In genomic region chr2:42169100-42169868, GRCh38 we compare ENCODE assay signal across 8 cellular contexts. TPM values are rescaled to one million over a fixed set of nuclear protein-coding genes. Genes with fewer than 3 reads are reported as not detected.
DNase-seq lines count a peak whose midpoint lies in the region; ATAC-seq and TF ChIP-seq lines count a peak whose summit lies in the region.

EML4 (plus strand) TSS chr2:42169353; CDS start chr2:42169612, 259 bp downstream.

- H4K20me1 ChIP-seq in OCI-LY1 (ENCODE audit: insufficient read depth, low read length) = no peaks in the 10 kb centered on the region; the same call in 1 of the 2 replicates

- TF ChIP-seq CTCF in OCI-LY1 (IDR thresholded peaks at IDR 0.05; ENCODE audit: low read length) = no peak

- ATAC-seq in GM21423 (IDR thresholded peaks at IDR 0.05; ENCODE audit: unreplicated experiment) = peak; percentile 85

- no peaks in the 10 kb centered on the region for H3F3A ChIP-seq in OCI-LY1 (ENCODE audit: insufficient read depth, low read length)

- no peaks in the 10 kb centered on the region for H3K9me2 ChIP-seq in OCI-LY1 (ENCODE audit: low read depth, low read length)

- H3K9ac ChIP-seq in HUES6 (ENCODE audit: low read length) = peak within 1 kb of the TSS; percentile 85
- H3K9ac ChIP-seq in OCI-LY1 (ENCODE audit: low read length) = peak within 1 kb of the TSS; percentile 82

- H3K4me3 ChIP-seq in HUES6 (ENCODE audit: low read depth, low read length) = peak within 1 kb of the TSS; percentile 94
- H3K4me3 ChIP-seq in OCI-LY1 (ENCODE audit: low read depth, low read length, poor library complexity, severe bottlenecking) = peak within 1 kb of the TSS; percentile 88

- in situ Hi-C loops in Caki2 (cut with HindIII; ENCODE audit: low pct_unique_long_range_greater_than_20kb, low sequenced_read_pairs) = no loop called here

- H3K27me3 ChIP-seq in HUES6 (ENCODE audit: control insufficient read depth, insufficient read depth, low read length) = no peaks in the 10 kb centered on the region
- H3K27me3 ChIP-seq in OCI-LY1 (ENCODE audit: insufficient read depth, low read length) = no peaks in the 10 kb centered on the region

- DNase-seq in Caki2 (ENCODE audit: low read depth) (peak; percentile 77), epidermal melanocyte (ENCODE audit: insufficient read length, low spot score) (peak; percentile 59), middle frontal gyrus (ENCODE audit: extremely low spot score, low spot score) (peak; percentile 81)
- peak; percentile 99 for DNase-seq in activated CD8-positive, alpha-beta memory T cell treated with anti-CD3 and anti-CD28 coated beads, Interleukin-2, amount 50 U/mL, for 48 hours
- DNase-seq in stimulated activated CD8-positive, alpha-beta memory T cell treated with anti-CD3 and anti-CD28 coated beads, Interleukin-2, amount 100 ng/mL, for 1 hour (ENCODE audit: low read depth in 2 of 2) = peak; percentile 86 to 87

- H3K27ac ChIP-seq in HUES6 (ENCODE audit: low read depth, low read length) = peak within 1 kb of the TSS; percentile 59; the same call in 1 of the 2 replicates
- no peak within 1 kb of the TSS for H3K27ac ChIP-seq in OCI-LY1 (ENCODE audit: low read depth, low read length, poor library complexity, severe bottlenecking)

- H3K9me3 ChIP-seq in HUES6 (ENCODE audit: control insufficient read depth, insufficient read depth, low read depth, low read length) = no peaks in the 10 kb centered on the region
- no peaks in the 10 kb centered on the region for H3K9me3 ChIP-seq in OCI-LY1 (ENCODE audit: low read length)

- H3K36me3 ChIP-seq in HUES6 (ENCODE audit: control insufficient read depth, insufficient read depth, low read length) (no peaks in the 10 kb centered on the region), OCI-LY1 (ENCODE audit: insufficient read depth, low read length) (no peaks in the 10 kb centered on the region)

- H3K4me1 ChIP-seq in HUES6 (ENCODE audit: control insufficient read depth, insufficient read depth, low read length) (peaks cover 31% of the 10 kb centered on the region), OCI-LY1 (ENCODE audit: insufficient read depth, low read length, severe bottlenecking) (peaks cover 36% of the 10 kb centered on the region)

- H3K4me2 ChIP-seq in OCI-LY1 (ENCODE audit: low read length) = peak within 1 kb of the TSS; percentile 84

- peak within 1 kb of the TSS; percentile 15; the same call in 1 of the 2 replicates for H2AFZ ChIP-seq in OCI-LY1 (ENCODE audit: low read length)

- peaks cover 3% of the 10 kb centered on the region; the same call in 1 of the 2 replicates for H3K79me2 ChIP-seq in OCI-LY1 (ENCODE audit: insufficient read depth, low read length)

RNA-seq across cellular contexts. Expression of gene EML4, which starts in this region (rescaled TPM):
- total RNA-seq in Caki2 (2014; rRNA removed; shearing (Covaris generic); ENCODE audit: low replicate concordance) = 48.7 and 55.0 TPM in 2 replicates
